ENCODE assay signal across 21 cellular contexts in the genomic region with DNA sequence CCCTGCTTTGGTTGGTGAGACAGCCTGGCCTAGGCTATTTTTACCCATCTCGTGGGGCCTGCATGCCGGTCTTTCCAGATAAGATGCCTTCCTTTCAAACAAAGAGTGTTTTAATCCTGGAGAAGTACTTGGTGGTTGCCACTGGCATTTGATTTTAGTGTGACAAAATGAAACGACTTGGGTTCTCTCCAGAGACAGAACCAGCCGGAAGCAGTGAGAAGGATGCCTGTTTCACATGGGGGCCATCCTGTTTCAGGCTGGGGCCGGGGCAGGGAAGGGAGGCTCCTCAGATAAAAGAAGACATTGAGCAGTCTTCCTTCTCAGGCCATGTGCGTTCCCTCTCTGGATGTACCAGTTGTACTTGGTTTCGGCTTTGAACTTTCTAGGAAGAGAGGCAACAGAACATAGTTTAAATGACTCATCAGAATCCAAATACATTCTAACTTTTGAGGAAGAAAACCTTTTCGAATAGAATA.
DNase-seq lines count a peak whose midpoint lies in the region; ATAC-seq and TF ChIP-seq lines count a peak whose summit lies in the region.
"Had no signal": no experiment of that assay in that cellular context is flagged by ENCODE, and none has a peak within 500 bp of the region (broad histone marks: within the 10 kb centered on the region; RNA-seq: fewer than 3 reads in every experiment).

No MANE protein-coding gene starts in this region.

- H2AFZ ChIP-seq in mammary epithelial cell (ENCODE audit: low read depth, low read length), result no peak overlapping the region

- DNase-seq in astrocyte of the spinal cord (ENCODE audit: low read depth, low spot score) (peak; percentile 41), cardiac septum (ENCODE audit: low spot score) (peak; percentile 80), mesothelial cell of epicardium (ENCODE audit: low spot score in 2 of 2, unreplicated experiment in 2 of 2) (no peak), mammary epithelial cell (no peak), NCI-H446 treated with DMSO at 0.1 percent for 48 hours (lab: John Stamatoyannopoulos, UW) (no peak), OCI-M2 (lab: John Stamatoyannopoulos, UW; ENCODE audit: unreplicated experiment) (no peak)
- DNase-seq: activated CD4-positive, alpha-beta T cell treated with anti-CD3 and anti-CD28 coated beads for 48 hours; AML-193; Caco-2; effector CD8-positive, alpha-beta T cell; glutamatergic neuron; immature natural killer cell; KBM-7; MV-4-11; NCI-H2029 treated with DMSO at 0.1 percent for 48 hours; NCI-H510A treated with DMSO at 0.1 percent for 48 hours; stimulated activated CD4-positive, alpha-beta T cell treated with anti-CD3 and anti-CD28 coated beads, Interleukin-12 subunit alpha, Interleukin-12 subunit beta, amount 100 ng/mL, for 4 hours had no signal

- H3K4me1 ChIP-seq in mammary epithelial cell (ENCODE audit: insufficient read depth, low read length), result peaks cover 7% of the 10 kb centered on the region

- CTCF ChIA-PET in mammary epithelial cell (lab: Charles Lee; ENCODE audit: low non-redundant PET), result no interaction called here

- no peaks in the 10 kb centered on the region for H3K27me3 Mint-ChIP-seq in mesothelial cell of epicardium (ENCODE audit: low read depth)

- no peak overlapping the region for H3K9ac ChIP-seq in mammary epithelial cell (ENCODE audit: insufficient read depth, low read length)

- H3K4me3 Mint-ChIP-seq in mesothelial cell of epicardium, result no peak overlapping the region
- H3K4me3 Mint-ChIP-seq: central memory CD8-positive, alpha-beta T cell; immature natural killer cell had no signal

- no peak for TF ChIP-seq CTCF in astrocyte of the spinal cord (IDR thresholded peaks at IDR 0.05; ENCODE audit: low read depth, low read length)
- TF ChIP-seq CTCF in mesothelial cell of epicardium (IDR thresholded peaks at IDR 0.05; ENCODE audit: unreplicated experiment), result no peak
- TF ChIP-seq CTCF in mammary epithelial cell (conservative IDR thresholded peaks at IDR 0.05 in 1 of 2, IDR thresholded peaks at IDR 0.05 in 1 of 2; ENCODE audit: extremely low read depth in 1 of 2, insufficient read depth in 1 of 2, low read depth in 1 of 2, low read length in 2 of 2), result no peak

- H3K27ac Mint-ChIP-seq in mesothelial cell of epicardium, result peak overlapping the region; percentile 51
- H3K27ac Mint-ChIP-seq: activated T-helper 2 cell treated with anti-CD3 and anti-CD28 coated beads, Interferon-gamma antibody, Interleukin-2, Interleukin-4, amounts not matched to agents 10 μg/mL and 5 μg/mL and 100 μg/mL, durations not matched to agents 14 hours and 24 hours and 36 hours had no signal

- no peaks in the 10 kb centered on the region for H3K79me2 ChIP-seq in mammary epithelial cell (ENCODE audit: insufficient read depth, low read length)

- H3K4me2 ChIP-seq in mammary epithelial cell (ENCODE audit: insufficient read depth, low read depth, low read length), result no peak overlapping the region

- H3K36me3 ChIP-seq in mammary epithelial cell (ENCODE audit: insufficient read depth, low read length), result no peaks in the 10 kb centered on the region

- H3K4me1 Mint-ChIP-seq in mesothelial cell of epicardium, result peaks cover 46% of the 10 kb centered on the region
- H3K4me1 Mint-ChIP-seq: central memory CD8-positive, alpha-beta T cell had no signal

- H3K9me3 ChIP-seq in mammary epithelial cell (replicated peaks; ENCODE audit: insufficient read depth, low read length), result no peaks in the 10 kb centered on the region
- H3K9me3 ChIP-seq: Caco-2 had no signal

- no peak overlapping the region for H3K27ac ChIP-seq in mammary epithelial cell (ENCODE audit: insufficient read depth, low read depth, low read length)
- H3K27ac ChIP-seq: RWPE1 had no signal

- no peaks in the 10 kb centered on the region for H4K20me1 ChIP-seq in mammary epithelial cell (ENCODE audit: insufficient read depth, low read length)

- H3K4me3 ChIP-seq in astrocyte of the spinal cord (ENCODE audit: low read depth, low read length), result no peak overlapping the region
- H3K4me3 ChIP-seq in mammary epithelial cell (replicated peaks in 1 of 3; ENCODE audit: insufficient read depth in 1 of 3, low read depth in 2 of 3, low read length in 3 of 3), result no peak overlapping the region

- H3K9me3 Mint-ChIP-seq in mesothelial cell of epicardium, result peaks cover 7% of the 10 kb centered on the region
- H3K9me3 Mint-ChIP-seq: activated T-helper 2 cell treated with anti-CD3 and anti-CD28 coated beads, Interferon-gamma antibody, Interleukin-2, Interleukin-4, amounts not matched to agents 10 μg/mL and 5 μg/mL and 100 μg/mL, durations not matched to agents 14 hours and 24 hours and 36 hours; central memory CD8-positive, alpha-beta T cell; immature natural killer cell had no signal

- peaks cover 36% of the 10 kb centered on the region for H3K36me3 Mint-ChIP-seq in mesothelial cell of epicardium
- H3K36me3 Mint-ChIP-seq: immature natural killer cell had no signal

- dilution Hi-C loops in mammary epithelial cell (cut with HindIII; ENCODE audit: low sequenced_read_pairs), result no loop called here

- in situ Hi-C loops in astrocyte of the spinal cord (cut with HindIII; ENCODE audit: low sequenced_read_pairs), result no loop called here
- in situ Hi-C loops in mammary epithelial cell (cut with MboI; ENCODE audit: low sequenced_read_pairs in 2 of 2), result loop anchor here (10.0 to 25.0 kb wide), 2 partner anchors 578 to 815 kb away; no protein-coding TSS in a partner anchor

- intact Hi-C loops in cardiac septum (cut with DNase I) (loop anchor here (1.0 to 5.0 kb wide), 6 partner anchors 123 to 628 kb away; no protein-coding TSS in a partner anchor), mammary epithelial cell (cut with micrococcal nuclease) (loop anchor here (10.0 kb wide), 1 partner anchor 295 kb away; no protein-coding TSS in a partner anchor)

- WGBS in mammary epithelial cell (ENCODE audit: low coverage, missing lambda C conversion rate), result 70% methylated on average over 8 of the region's 8 CpGs

- ATAC-seq in HG03439 (IDR thresholded peaks at IDR 0.05; ENCODE audit: unreplicated experiment), result no peak

- no TSS peak for BruUV-seq in mammary epithelial cell (replicated peaks; lab: Mats Ljungman, UMichigan)

- no peaks in the 10 kb centered on the region for H3K27me3 ChIP-seq in mammary epithelial cell (ENCODE audit: insufficient read depth, low read length)

Comparison
In these comparisons a context has a peak if more than half of its experiments do, and no peak if none do; other contexts are left out.
1. DNase-seq: peak in astrocyte of the spinal cord (single experiment) and cardiac septum (single experiment); none in mesothelial cell of epicardium (0 of 2), mammary epithelial cell (single experiment), NCI-H446 treated with DMSO at 0.1 percent for 48 hours (single experiment) and OCI-M2 (single experiment).